In genomic region chr4:173272314-173272713, GRCh38 we compare ENCODE assay signal across 9 cellular contexts.
"Had no signal": no experiment of that assay in that cellular context is flagged by ENCODE, and none has a peak within 500 bp of the region (broad histone marks: within the 10 kb centered on the region; RNA-seq: fewer than 3 reads in every experiment).

No MANE protein-coding gene starts in this region.

- H3K9me3 ChIP-seq: HAP-1 had no signal

- H2AFZ ChIP-seq: GM23248 had no signal

- H3K4me3 ChIP-seq: GM23248, HAP-1 had no signal

- H3K9ac ChIP-seq: GM23248 had no signal

- H3K4me1 ChIP-seq: HAP-1 had no signal

- DNase-seq: GOT3, H7, HFFc6, KBM-7 had no signal

- H3K36me3 ChIP-seq: HAP-1 had no signal

- ATAC-seq: HCT116, HepG2 had no signal

- H3K27ac ChIP-seq: GM23248, HL-60 had no signal
